Comparison of ENCODE assay signal across 1 cellular context in genomic region chr11:127000291-127000968, GRCh38.
TF ChIP-seq lines count a peak whose summit lies in the region.

KIRREL3 (minus strand) TSS chr11:127000770.

TF ChIP-seq in HepG2, 621 proteins besides CTCF, POLR2A, EP300 and RAD21:
- no peak for TF ChIP-seq ZNF530 (CRISPR knock-in tag; IDR thresholded peaks at IDR 0.05; ENCODE audit: low read depth)
- TF ChIP-seq, protein P1, sequence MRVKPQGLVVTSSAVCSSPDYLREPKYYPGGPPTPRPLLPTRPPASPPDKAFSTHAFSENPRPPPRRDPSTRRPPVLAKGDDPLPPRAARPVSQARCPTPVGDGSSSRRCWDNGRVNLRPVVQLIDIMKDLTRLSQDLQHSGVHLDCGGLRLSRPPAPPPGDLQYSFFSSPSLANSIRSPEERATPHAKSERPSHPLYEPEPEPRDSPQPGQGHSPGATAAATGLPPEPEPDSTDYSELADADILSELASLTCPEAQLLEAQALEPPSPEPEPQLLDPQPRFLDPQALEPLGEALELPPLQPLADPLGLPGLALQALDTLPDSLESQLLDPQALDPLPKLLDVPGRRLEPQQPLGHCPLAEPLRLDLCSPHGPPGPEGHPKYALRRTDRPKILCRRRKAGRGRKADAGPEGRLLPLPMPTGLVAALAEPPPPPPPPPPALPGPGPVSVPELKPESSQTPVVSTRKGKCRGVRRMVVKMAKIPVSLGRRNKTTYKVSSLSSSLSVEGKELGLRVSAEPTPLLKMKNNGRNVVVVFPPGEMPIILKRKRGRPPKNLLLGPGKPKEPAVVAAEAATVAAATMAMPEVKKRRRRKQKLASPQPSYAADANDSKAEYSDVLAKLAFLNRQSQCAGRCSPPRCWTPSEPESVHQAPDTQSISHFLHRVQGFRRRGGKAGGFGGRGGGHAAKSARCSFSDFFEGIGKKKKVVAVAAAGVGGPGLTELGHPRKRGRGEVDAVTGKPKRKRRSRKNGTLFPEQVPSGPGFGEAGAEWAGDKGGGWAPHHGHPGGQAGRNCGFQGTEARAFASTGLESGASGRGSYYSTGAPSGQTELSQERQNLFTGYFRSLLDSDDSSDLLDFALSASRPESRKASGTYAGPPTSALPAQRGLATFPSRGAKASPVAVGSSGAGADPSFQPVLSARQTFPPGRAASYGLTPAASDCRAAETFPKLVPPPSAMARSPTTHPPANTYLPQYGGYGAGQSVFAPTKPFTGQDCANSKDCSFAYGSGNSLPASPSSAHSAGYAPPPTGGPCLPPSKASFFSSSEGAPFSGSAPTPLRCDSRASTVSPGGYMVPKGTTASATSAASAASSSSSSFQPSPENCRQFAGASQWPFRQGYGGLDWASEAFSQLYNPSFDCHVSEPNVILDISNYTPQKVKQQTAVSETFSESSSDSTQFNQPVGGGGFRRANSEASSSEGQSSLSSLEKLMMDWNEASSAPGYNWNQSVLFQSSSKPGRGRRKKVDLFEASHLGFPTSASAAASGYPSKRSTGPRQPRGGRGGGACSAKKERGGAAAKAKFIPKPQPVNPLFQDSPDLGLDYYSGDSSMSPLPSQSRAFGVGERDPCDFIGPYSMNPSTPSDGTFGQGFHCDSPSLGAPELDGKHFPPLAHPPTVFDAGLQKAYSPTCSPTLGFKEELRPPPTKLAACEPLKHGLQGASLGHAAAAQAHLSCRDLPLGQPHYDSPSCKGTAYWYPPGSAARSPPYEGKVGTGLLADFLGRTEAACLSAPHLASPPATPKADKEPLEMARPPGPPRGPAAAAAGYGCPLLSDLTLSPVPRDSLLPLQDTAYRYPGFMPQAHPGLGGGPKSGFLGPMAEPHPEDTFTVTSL (CRISPR knock-in tag; IDR thresholded peaks at IDR 0.05; ENCODE audit: borderline replicate concordance), result no peak
- TF ChIP-seq ONECUT2 (CRISPR knock-in tag; IDR thresholded peaks at IDR 0.05), result no peak
- no peak for TF ChIP-seq NFE2L1 (CRISPR knock-in tag; IDR thresholded peaks at IDR 0.05; ENCODE audit: borderline replicate concordance)
- no peak for TF ChIP-seq ZNF652 (CRISPR knock-in tag; IDR thresholded peaks at IDR 0.05; ENCODE audit: borderline replicate concordance, low read depth)
- no peak for TF ChIP-seq PITX1 (CRISPR knock-in tag; IDR thresholded peaks at IDR 0.05)
- no peak for TF ChIP-seq ZBTB44 (CRISPR knock-in tag; IDR thresholded peaks at IDR 0.05)
- no peak for TF ChIP-seq RERE (CRISPR knock-in tag; IDR thresholded peaks at IDR 0.05; ENCODE audit: low read depth)
- TF ChIP-seq, protein P2, sequence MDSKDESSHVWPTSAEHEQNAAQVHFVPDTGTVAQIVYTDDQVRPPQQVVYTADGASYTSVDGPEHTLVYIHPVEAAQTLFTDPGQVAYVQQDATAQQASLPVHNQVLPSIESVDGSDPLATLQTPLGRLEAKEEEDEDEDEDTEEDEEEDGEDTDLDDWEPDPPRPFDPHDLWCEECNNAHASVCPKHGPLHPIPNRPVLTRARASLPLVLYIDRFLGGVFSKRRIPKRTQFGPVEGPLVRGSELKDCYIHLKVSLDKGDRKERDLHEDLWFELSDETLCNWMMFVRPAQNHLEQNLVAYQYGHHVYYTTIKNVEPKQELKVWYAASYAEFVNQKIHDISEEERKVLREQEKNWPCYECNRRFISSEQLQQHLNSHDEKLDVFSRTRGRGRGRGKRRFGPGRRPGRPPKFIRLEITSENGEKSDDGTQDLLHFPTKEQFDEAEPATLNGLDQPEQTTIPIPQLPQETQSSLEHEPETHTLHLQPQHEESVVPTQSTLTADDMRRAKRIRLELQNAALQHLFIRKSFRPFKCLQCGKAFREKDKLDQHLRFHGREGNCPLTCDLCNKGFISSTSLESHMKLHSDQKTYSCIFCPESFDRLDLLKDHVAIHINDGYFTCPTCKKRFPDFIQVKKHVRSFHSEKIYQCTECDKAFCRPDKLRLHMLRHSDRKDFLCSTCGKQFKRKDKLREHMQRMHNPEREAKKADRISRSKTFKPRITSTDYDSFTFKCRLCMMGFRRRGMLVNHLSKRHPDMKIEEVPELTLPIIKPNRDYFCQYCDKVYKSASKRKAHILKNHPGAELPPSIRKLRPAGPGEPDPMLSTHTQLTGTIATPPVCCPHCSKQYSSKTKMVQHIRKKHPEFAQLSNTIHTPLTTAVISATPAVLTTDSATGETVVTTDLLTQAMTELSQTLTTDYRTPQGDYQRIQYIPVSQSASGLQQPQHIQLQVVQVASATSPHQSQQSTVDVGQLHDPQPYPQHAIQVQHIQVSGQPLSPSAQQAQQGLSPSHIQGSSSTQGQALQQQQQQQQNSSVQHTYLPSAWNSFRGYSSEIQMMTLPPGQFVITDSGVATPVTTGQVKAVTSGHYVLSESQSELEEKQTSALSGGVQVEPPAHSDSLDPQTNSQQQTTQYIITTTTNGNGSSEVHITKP (CRISPR knock-in tag; IDR thresholded peaks at IDR 0.05; ENCODE audit: low read depth), result no peak
- TF ChIP-seq ZNF451 (CRISPR knock-in tag; IDR thresholded peaks at IDR 0.05), result no peak
- no peak for TF ChIP-seq U2AF1 (optimal IDR thresholded peaks at IDR 0.05; ENCODE audit: low read depth, low read length)
- TF ChIP-seq POLR2AphosphoS5 (IDR thresholded peaks at IDR 0.05; ENCODE audit: low read depth, low read length), result no peak
- no peak for TF ChIP-seq ZSCAN31 (CRISPR knock-in tag; IDR thresholded peaks at IDR 0.05; ENCODE audit: low read depth)
- TF ChIP-seq NFKBIZ (CRISPR knock-in tag; IDR thresholded peaks at IDR 0.05), result no peak
- TF ChIP-seq MIXL1 (CRISPR knock-in tag; IDR thresholded peaks at IDR 0.05), result no peak
- no peak for TF ChIP-seq DMTF1 (CRISPR knock-in tag; IDR thresholded peaks at IDR 0.05)
- TF ChIP-seq IRX3 (CRISPR knock-in tag; IDR thresholded peaks at IDR 0.05; ENCODE audit: borderline replicate concordance, low read depth), result no peak
